ENCODE assay signal across 9 cellular contexts in genomic region chr4:94757192-94758140, GRCh38. TPM values are rescaled to one million over a fixed set of nuclear protein-coding genes. Genes with fewer than 3 reads are reported as not detected.
A peak's percentile ranks its signal among the peaks of the same experiment; 100 is the strongest.
DNase-seq lines count a peak whose midpoint lies in the region; ATAC-seq lines count a peak whose summit lies in the region.
"Had no signal": no experiment of that assay in that cellular context is flagged by ENCODE, and none has a peak within 500 bp of the region (broad histone marks: within the 10 kb centered on the region; RNA-seq: fewer than 3 reads in every experiment).

BMPR1B (plus strand) TSS chr4:94757955; CDS start chr4:95104425, 346,470 bp downstream.

- no peak for DNase-seq in CD8-positive, alpha-beta memory T cell
- DNase-seq in HT1080 (ENCODE audit: low read depth) (peak; percentile 81), amniotic epithelial cell (ENCODE audit: low read depth) (peak; percentile 57), hepatic stellate cell (ENCODE audit: low spot score) (peak; percentile 56), putamen (ENCODE audit: low spot score) (peak; percentile 24), NCI-H2107 treated with DMSO at 0.1 percent for 48 hours (lab: John Stamatoyannopoulos, UW; ENCODE audit: unreplicated experiment) (no peak), NCI-H446 (lab: John Stamatoyannopoulos, UW) (no peak)

- CTCF ChIA-PET in CD8-positive, alpha-beta memory T cell (lab: Charles Lee): no interaction called here

- H3K4me3 Mint-ChIP-seq in CD8-positive, alpha-beta memory T cell: peak within 1 kb of the TSS; percentile 20 to 71 (median 49)

- no peaks in the 10 kb centered on the region for H3K4me1 ChIP-seq in CD8-positive, alpha-beta memory T cell (ENCODE audit: insufficient read depth, low read length)

- H3K36me3 ChIP-seq in CD8-positive, alpha-beta memory T cell (ENCODE audit: insufficient read depth, low read length): no peaks in the 10 kb centered on the region

- peaks cover 0 to 2% (median 0%) of the 10 kb centered on the region in 5 donors for H3K9me3 Mint-ChIP-seq in CD8-positive, alpha-beta memory T cell

- H3K27me3 Mint-ChIP-seq in CD8-positive, alpha-beta memory T cell: peaks cover 39 to 84% of the 10 kb centered on the region in 2 donors

- no peak within 1 kb of the TSS for H3K4me3 ChIP-seq in CD8-positive, alpha-beta memory T cell (ENCODE audit: low read length)

- no peaks in the 10 kb centered on the region for H3K9me3 ChIP-seq in CD8-positive, alpha-beta memory T cell (ENCODE audit: low read length)

- H3K4me1 Mint-ChIP-seq in CD8-positive, alpha-beta memory T cell: peaks cover 6 to 15% (median 6%) of the 10 kb centered on the region in 3 donors

- POLR2A ChIA-PET in CD8-positive, alpha-beta memory T cell (lab: Charles Lee): no interaction called here

- peaks cover 19% of the 10 kb centered on the region for H3K27me3 ChIP-seq in CD8-positive, alpha-beta memory T cell (ENCODE audit: insufficient read depth, low read length, poor library complexity, severe bottlenecking)

- H3K27ac Mint-ChIP-seq in CD8-positive, alpha-beta memory T cell: no peak within 1 kb of the TSS

- no peak for ATAC-seq in HG03378 (IDR thresholded peaks at IDR 0.05; ENCODE audit: unreplicated experiment)

- no peaks in the 10 kb centered on the region for H3K36me3 Mint-ChIP-seq in CD8-positive, alpha-beta memory T cell
- H3K36me3 Mint-ChIP-seq: IgD-negative memory B cell had no signal

- no peak within 1 kb of the TSS for H3K27ac ChIP-seq in CD8-positive, alpha-beta memory T cell (ENCODE audit: low read depth, low read length)

RNA-seq across cellular contexts. Expression of gene BMPR1B, which starts in this region (rescaled TPM):
- total RNA-seq in CD8-positive, alpha-beta memory T cell: not detected
- 0.14 TPM for polyA plus RNA-seq in CD8-positive, alpha-beta memory T cell
- total RNA-seq in HT1080 (2014; rRNA removed; shearing (Covaris generic)): 3.2 and 4.7 TPM in 2 replicates
- polyA plus RNA-seq in HT1080 (2015; cell fraction: cytosol; rRNA removed): 1.7 and 1.8 TPM in 2 replicates
- polyA plus RNA-seq in HT1080 (2015; cell fraction: nucleus; rRNA removed): 1.6 and 1.9 TPM in 2 replicates
- polyA plus RNA-seq: IgD-negative memory B cell had no signal

Comparison
In these comparisons a context has a peak if more than half of its experiments do, and no peak if none do; other contexts are left out.
1. DNase-seq: peak in HT1080 (single experiment), amniotic epithelial cell (single experiment), hepatic stellate cell (single experiment) and putamen (single experiment); none in CD8-positive, alpha-beta memory T cell (0 of 5), NCI-H2107 treated with DMSO at 0.1 percent for 48 hours (single experiment) and NCI-H446 (0 of 2).